In the genomic region with DNA sequence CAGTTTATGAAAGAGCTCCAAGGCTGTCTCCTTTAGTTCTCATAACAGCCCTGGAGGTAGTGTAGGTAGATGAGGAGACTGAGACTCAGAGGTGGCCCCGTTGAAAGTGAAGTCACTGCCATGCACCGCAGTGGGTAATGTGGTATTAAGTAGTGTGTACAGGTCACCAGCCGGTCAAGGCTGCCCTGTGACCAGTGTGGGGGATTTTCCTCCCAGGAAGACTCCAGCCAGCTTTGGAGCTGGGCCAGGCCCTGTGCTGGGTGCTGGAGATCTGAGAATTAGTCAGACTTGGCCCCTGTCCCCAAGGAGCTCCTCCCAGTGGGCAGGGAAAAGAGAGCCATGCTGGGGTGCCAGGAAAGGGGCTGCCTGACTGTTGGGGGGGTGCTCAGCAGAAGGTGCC, we compare ENCODE assay signal across 1 cellular context.
TF ChIP-seq lines count a peak whose summit lies in the region.

No MANE protein-coding gene starts in this region.

TF ChIP-seq in Ishikawa, 13 proteins besides CTCF, POLR2A, EP300 and RAD21 (continued from another document):
- TF ChIP-seq, protein P1, sequence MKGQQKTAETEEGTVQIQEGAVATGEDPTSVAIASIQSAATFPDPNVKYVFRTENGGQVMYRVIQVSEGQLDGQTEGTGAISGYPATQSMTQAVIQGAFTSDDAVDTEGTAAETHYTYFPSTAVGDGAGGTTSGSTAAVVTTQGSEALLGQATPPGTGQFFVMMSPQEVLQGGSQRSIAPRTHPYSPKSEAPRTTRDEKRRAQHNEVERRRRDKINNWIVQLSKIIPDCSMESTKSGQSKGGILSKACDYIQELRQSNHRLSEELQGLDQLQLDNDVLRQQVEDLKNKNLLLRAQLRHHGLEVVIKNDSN (IDR thresholded peaks at IDR 0.05): no peak
- no peak for TF ChIP-seq EGR1 (IDR thresholded peaks at IDR 0.05)
TF ChIP-seq in Ishikawa: peak in this region for 1.
